Comparison of ENCODE assay signal across 1 cellular context in genomic region chr1:240967070-240967724, GRCh38.
TF ChIP-seq lines count a peak whose summit lies in the region.

No MANE protein-coding gene starts in this region.

TF ChIP-seq in SK-N-SH treated with all-trans-retinoic acid at 6 μM for 48 hours, 23 proteins besides CTCF, POLR2A, EP300 and RAD21 (continued from another document):
- TF ChIP-seq POU6F1 (CRISPR knock-in tag; IDR thresholded peaks at IDR 0.05; ENCODE audit: borderline replicate concordance, low read depth): no peak
